16 cellular contexts compared by ENCODE assay signal in genomic region chr1:103220503-103221095, GRCh38.
DNase-seq lines count a peak whose midpoint lies in the region; ATAC-seq, FAIRE-seq and TF ChIP-seq lines count a peak whose summit lies in the region.
"Had no signal": no experiment of that assay in that cellular context is flagged by ENCODE, and none has a peak within 500 bp of the region (broad histone marks: within the 10 kb centered on the region; RNA-seq: fewer than 3 reads in every experiment).

No MANE protein-coding gene starts in this region.

- no peaks in the 10 kb centered on the region for H3K9me3 ChIP-seq in SJSA1 (replicated peaks)
- H3K9me3 ChIP-seq: pancreas, testis had no signal

- ATAC-seq in Right ventricle myocardium superior (ENCODE audit: poor library complexity) = no peak
- ATAC-seq: activated CD8-positive, alpha-beta T cell treated with anti-CD3 and anti-CD28 coated beads for 36 hours had no signal

- H3K36me3 ChIP-seq in SJSA1 = no peaks in the 10 kb centered on the region
- H3K36me3 ChIP-seq: pancreas had no signal

- peak; percentile 100 for FAIRE-seq in G401.6 (lab: Jason Lieb, UNC)
- FAIRE-seq: GM12892, pancreas had no signal

- no peaks in the 10 kb centered on the region for H3K27me3 ChIP-seq in SJSA1 (replicated peaks)
- H3K27me3 ChIP-seq: pancreas, testis had no signal

- intact Hi-C loops in Right ventricle myocardium superior (cut with DNase I) = no loop called here

- H3K4me1 ChIP-seq in SJSA1 (replicated peaks) = peaks cover 20% of the 10 kb centered on the region
- H3K4me1 ChIP-seq: pancreas, testis had no signal

- DNase-seq in SJSA1 (ENCODE audit: low read depth in 1 of 2, low spot score in 2 of 2) = peak in 1 of 2 experiments; percentile 76
- peak; percentile 33 for DNase-seq in fibroblast of mammary gland (ENCODE audit: low read depth)
- DNase-seq in pons (ENCODE audit: low spot score) = peak; percentile 4
- no peak for DNase-seq in NCI-H2196 treated with DMSO at 0.1 percent for 48 hours (lab: John Stamatoyannopoulos, UW; ENCODE audit: unreplicated experiment)
- no peak for DNase-seq in Right ventricle myocardium superior
- no peak for DNase-seq in DMS53 treated with DMSO at 0.1 percent for 48 hours (lab: John Stamatoyannopoulos, UW; ENCODE audit: unreplicated experiment)
- DNase-seq in NCI-H1417 (lab: John Stamatoyannopoulos, UW) = no peak
- DNase-seq: activated CD8-positive, alpha-beta T cell treated with anti-CD3 and anti-CD28 coated beads for 36 hours; amygdala; NCI-H2227 treated with DMSO at 0.1 percent for 48 hours; OCI-M1; pancreas; testis had no signal

- H3K27ac ChIP-seq in SJSA1 = peak overlapping the region; percentile 65
- H3K27ac ChIP-seq: C4-2B, pancreas, testis had no signal

- no peak overlapping the region for H3K4me3 ChIP-seq in SJSA1
- H3K4me3 ChIP-seq in fibroblast of mammary gland (ENCODE audit: control insufficient read depth, low read depth, low read length) = no peak overlapping the region
- H3K4me3 ChIP-seq: pancreas, testis had no signal

- TF ChIP-seq CTCF in fibroblast of mammary gland (conservative IDR thresholded peaks at IDR 0.05; ENCODE audit: control insufficient read depth, insufficient read depth, low read depth, low read length) = no peak

Comparison
In these comparisons a context has a peak if more than half of its experiments do, and no peak if none do; other contexts are left out.
1. DNase-seq: peak in fibroblast of mammary gland (single experiment) and pons (single experiment); none in NCI-H2196 treated with DMSO at 0.1 percent for 48 hours (single experiment), Right ventricle myocardium superior (single experiment), DMS53 treated with DMSO at 0.1 percent for 48 hours (single experiment) and NCI-H1417 (0 of 3).